In genomic region chr2:104033399-104033798, GRCh38 we compare ENCODE assay signal across 10 cellular contexts.
DNase-seq lines count a peak whose midpoint lies in the region; ATAC-seq, FAIRE-seq and TF ChIP-seq lines count a peak whose summit lies in the region.
"Had no signal": no experiment of that assay in that cellular context is flagged by ENCODE, and none has a peak within 500 bp of the region (broad histone marks: within the 10 kb centered on the region; RNA-seq: fewer than 3 reads in every experiment).

No MANE protein-coding gene starts in this region.

- H3K4me3 ChIP-seq in choroid plexus epithelial cell (ENCODE audit: low read depth, low read length) (no peak overlapping the region), pancreas (no peak overlapping the region)
- H3K4me3 ChIP-seq: lung had no signal

- WGBS in pancreas, 2 donors: 19 to 32% methylated on average over 3 of the region's 3 CpGs

- H3K4me1 ChIP-seq in pancreas: no peaks in the 10 kb centered on the region

- ATAC-seq in pancreas: no peak
- ATAC-seq: activated T-cell treated with anti-CD3 and anti-CD28 coated beads, Interleukin-2, amount 50 U/mL, for 72 hours had no signal

- intact Hi-C loops in pancreas (cut with DNase I): no loop called here

- TF ChIP-seq CTCF in choroid plexus epithelial cell (conservative IDR thresholded peaks at IDR 0.05; ENCODE audit: low read depth, low read length) (peak; percentile 14), pancreas (IDR thresholded peaks at IDR 0.05) (peak in 3 of 4 donors; percentile 8 to 24 (median 16))

- H3K27me3 ChIP-seq in pancreas: no peaks in the 10 kb centered on the region

- H3K36me3 ChIP-seq in pancreas: no peaks in the 10 kb centered on the region

- FAIRE-seq in pancreas (lab: Jason Lieb, UNC): no peak

- H3K27ac ChIP-seq in pancreas: no peak overlapping the region

- DNase-seq in NCI-H1105 treated with DMSO at 0.1 percent for 48 hours (lab: John Stamatoyannopoulos, UW): peak; percentile 54
- DNase-seq in NCI-H1105 (lab: John Stamatoyannopoulos, UW): no peak
- DNase-seq in NAMALWA (ENCODE audit: low spot score): peak; percentile 80
- DNase-seq in choroid plexus epithelial cell (ENCODE audit: low read depth): peak; percentile 3
- DNase-seq in pancreas: no peak
- DNase-seq in anterior cingulate cortex (lab: John Stamatoyannopoulos, UW): no peak
- no peak for DNase-seq in NCI-H446 (lab: John Stamatoyannopoulos, UW)
- DNase-seq in activated gamma-delta T cell treated with Interleukin-2 at 50 U/mL for 16 hours: no peak
- DNase-seq: activated T-cell treated with anti-CD3 and anti-CD28 coated beads, Interleukin-2, amount 50 U/mL, for 72 hours had no signal

- H3K9me3 ChIP-seq in pancreas: no peaks in the 10 kb centered on the region

Comparison
In these comparisons a context has a peak if more than half of its experiments do, and no peak if none do; other contexts are left out.
1. DNase-seq: peak in NCI-H1105 treated with DMSO at 0.1 percent for 48 hours (single experiment), NAMALWA (single experiment) and choroid plexus epithelial cell (single experiment); none in NCI-H1105 (single experiment), pancreas (0 of 6), anterior cingulate cortex (0 of 58), NCI-H446 (0 of 2) and activated gamma-delta T cell treated with Interleukin-2 at 50 U/mL for 16 hours (single experiment).